Comparison of ENCODE assay signal across 25 cellular contexts in genomic region chr5:6448141-6448491, GRCh38. TPM values are rescaled to one million over a fixed set of nuclear protein-coding genes. Genes with fewer than 3 reads are reported as not detected.
DNase-seq lines count a peak whose midpoint lies in the region; ATAC-seq, FAIRE-seq and TF ChIP-seq lines count a peak whose summit lies in the region.
"Had no signal": no experiment of that assay in that cellular context is flagged by ENCODE, and none has a peak within 500 bp of the region (broad histone marks: within the 10 kb centered on the region; RNA-seq: fewer than 3 reads in every experiment).

No MANE protein-coding gene starts in this region.

- FAIRE-seq in K562 (lab: Jason Lieb, UNC) = no peak
- FAIRE-seq: GM18507 had no signal

- no peaks in the 10 kb centered on the region for H3K79me2 ChIP-seq in K562 (ENCODE audit: control insufficient read depth, insufficient read depth, low read length)

- no peak overlapping the region for H3K9ac ChIP-seq in K562 (ENCODE audit: insufficient read depth in 1 of 2, low read depth in 2 of 2, low read length in 2 of 2)
- H3K9ac ChIP-seq: SK-N-SH had no signal

- H2AFZ ChIP-seq in K562 (ENCODE audit: low read depth, low read length) = no peak overlapping the region

- intact Hi-C loops in cardiac septum (cut with DNase I) (loop anchor here (5.0 kb wide), 3 partner anchors 71 to 156 kb away; partner anchors contain the start of gene MED10), left cardiac atrium (cut with DNase I) (no loop called here), K562 (cut with micrococcal nuclease) (no loop called here), vagina (cut with DNase I) (no loop called here)

- H3K27me3 ChIP-seq in K562 (ENCODE audit: control insufficient read depth in 2 of 2, insufficient read depth in 2 of 2, low read length in 2 of 2) (peaks cover 18 to 42% of the 10 kb centered on the region in 2 experiments), vagina (no peaks in the 10 kb centered on the region)

- ATAC-seq in left cardiac atrium (no peak), K562 (no peak)
- ATAC-seq: activated CD8-positive, alpha-beta memory T cell treated with anti-CD3 and anti-CD28 coated beads, Interleukin-2, amount 10 ng/mL, durations not matched to agents 7 days and 5 days; activated naive CD8-positive, alpha-beta T cell treated with anti-CD3 and anti-CD28 coated beads, Interleukin-2, amount 50 U/mL, for 24 hours; CD8-positive, alpha-beta T cell; stimulated activated effector memory CD8-positive, alpha-beta T cell treated with anti-CD3 and anti-CD28 coated beads, Interleukin-12 subunit alpha, Interleukin-12 subunit beta, amount 100 ng/mL, for 72 hours had no signal

- no peak overlapping the region for H3K4me2 ChIP-seq in K562 (ENCODE audit: insufficient read depth, low read length)
- H3K4me2 ChIP-seq: SK-N-SH had no signal

- H3K9me3 ChIP-seq in K562 (replicated peaks; ENCODE audit: control insufficient read depth, insufficient read depth, low read depth, low read length) (peaks cover 7% of the 10 kb centered on the region; the same call in 1 of the 2 replicates), vagina (no peaks in the 10 kb centered on the region)
- H3K9me3 ChIP-seq: esophagus squamous epithelium, HAP-1, neutrophil, SK-N-SH had no signal

- TF ChIP-seq CTCF in K562 (IDR thresholded peaks at IDR 0.05 in 2 of 3, conservative IDR thresholded peaks at IDR 0.05 in 1 of 3; ENCODE audit: insufficient read depth in 2 of 3, low read depth in 1 of 3, low read length in 3 of 3) (no peak), vagina (IDR thresholded peaks at IDR 0.05) (no peak)

- POLR2A ChIA-PET in K562 (lab: Yijun Ruan, JAX) = no interaction called here

- DNase-seq in cardiac septum (ENCODE audit: low spot score) (peak; percentile 9), left cardiac atrium (no peak), K562 (ENCODE audit: extremely low read depth in 1 of 4, low spot score in 3 of 4) (no peak), mesenteric fat pad (ENCODE audit: low spot score) (peak; percentile 18), vagina (ENCODE audit: extremely low spot score in 2 of 2) (peak in 1 of 2 donors; percentile 64)
- no peak for DNase-seq in activated naive CD4-positive, alpha-beta T cell treated with anti-CD3 and anti-CD28 coated beads, Interleukin-2, amount 50 U/mL, for 16 hours
- no peak for DNase-seq in stimulated activated CD4-positive, alpha-beta T cell treated with anti-CD3 and anti-CD28 coated beads, Interleukin-2, amount 100 ng/mL, for 48 hours
- no peak for DNase-seq in stimulated activated CD4-positive, alpha-beta T cell treated with anti-CD3 and anti-CD28 coated beads, Interleukin-4, amount 100 ng/mL, for 24 hours
- DNase-seq: activated CD4-positive, alpha-beta T cell treated with anti-CD3 and anti-CD28 coated beads, Interleukin-2, amount 50 U/mL, for 4 hours; activated CD8-positive, alpha-beta memory T cell treated with anti-CD3 and anti-CD28 coated beads, Interleukin-2, amount 10 ng/mL, durations not matched to agents 7 days and 5 days; activated gamma-delta T cell treated with Interleukin-2 at 50 U/mL for 16 hours; CD8-positive, alpha-beta T cell; cerebellar nuclear complex; esophagus squamous epithelium; immature natural killer cell; NCI-H524 treated with DMSO at 0.1 percent for 48 hours; OCI-M1 had no signal

- peaks cover 0 to 5% of the 10 kb centered on the region in 2 experiments; a peak in 1 of 5 replicates for H3K4me1 ChIP-seq in K562 (replicated peaks in 1 of 2; ENCODE audit: control insufficient read depth in 2 of 2, insufficient read depth in 2 of 2, low read length in 2 of 2)
- peaks cover 18% of the 10 kb centered on the region for H3K4me1 ChIP-seq in vagina
- H3K4me1 ChIP-seq: HAP-1 had no signal

- TF ChIP-seq RAD21 in K562 (CRISPR knock-in tag; conservative IDR thresholded peaks at IDR 0.05 in 1 of 2, IDR thresholded peaks at IDR 0.05 in 1 of 2) = no peak

- H3K27ac ChIP-seq in K562 (ENCODE audit: extremely low read depth, low read depth, low read length) (no peak overlapping the region), vagina (no peak overlapping the region)
- H3K27ac ChIP-seq: 22Rv1, esophagus squamous epithelium, neutrophil had no signal

- no peaks in the 10 kb centered on the region for H4K20me1 ChIP-seq in K562 (replicated peaks; ENCODE audit: control insufficient read depth, insufficient read depth, low read length)

- H3K4me3 ChIP-seq in K562 (no peak overlapping the region), vagina (peak overlapping the region; percentile 43 to 57)

- TF ChIP-seq POLR2A in K562 (conservative IDR thresholded peaks at IDR 0.05) (no peak), vagina (IDR thresholded peaks at IDR 0.05) (no peak)

- no peaks in the 10 kb centered on the region for H3K9me1 ChIP-seq in K562 (ENCODE audit: control insufficient read depth, insufficient read depth, low read length)

- 27% methylated on average over 3 of the region's 3 CpGs for WGBS in K562 (ENCODE audit: insufficient coverage, low coverage, missing lambda C conversion rate)

- no TSS peak for BruUV-seq in K562 (replicated peaks; lab: Mats Ljungman, UMichigan)

- H3K36me3 ChIP-seq in K562 (ENCODE audit: control insufficient read depth, insufficient read depth, low read length) (no peaks in the 10 kb centered on the region), vagina (no peaks in the 10 kb centered on the region)
- H3K36me3 ChIP-seq: esophagus squamous epithelium, HAP-1, neutrophil had no signal

- CTCF ChIA-PET in K562 (lab: Yijun Ruan, JAX; ENCODE audit: low intra/inter-chr PET ratio) = no interaction called here

- no peak for TF ChIP-seq EP300 in K562 (IDR thresholded peaks at IDR 0.05; ENCODE audit: low read length)

- in situ Hi-C loops in K562 (cut with MboI) = no loop called here

TF ChIP-seq in K562, 482 proteins besides CTCF, POLR2A, EP300 and RAD21 (continues in another document):
- TF ChIP-seq MLX (CRISPR knock-in tag; conservative IDR thresholded peaks at IDR 0.05) = no peak
- TF ChIP-seq CXXC5 (CRISPR knock-in tag; IDR thresholded peaks at IDR 0.05) = no peak
- TF ChIP-seq ZFP36 (IDR thresholded peaks at IDR 0.05; ENCODE audit: low read depth, low read length, partially characterized antibody) = no peak
- TF ChIP-seq HBP1 (CRISPR knock-in tag; IDR thresholded peaks at IDR 0.05) = peak; percentile 81; the same call in 1 of the 2 replicates
- TF ChIP-seq NR2F6 (CRISPR knock-in tag; IDR thresholded peaks at IDR 0.05) = no peak
- peak; percentile 85 for TF ChIP-seq THRB (CRISPR knock-in tag; conservative IDR thresholded peaks at IDR 0.05)
- no peak for TF ChIP-seq EWSR1 (IDR thresholded peaks at IDR 0.05; ENCODE audit: borderline replicate concordance, low read depth, partially characterized antibody)
- TF ChIP-seq TAF1 (IDR thresholded peaks at IDR 0.05; ENCODE audit: control insufficient read depth, extremely low read depth, insufficient read depth, low read length, severe bottlenecking) = no peak

RNA-seq across cellular contexts. Expression of gene UBE2QL1, which starts 0.5 kb away (rescaled TPM):
- total RNA-seq in cardiac septum (13.1 TPM), left cardiac atrium (1 to 10 TPM; 5.6 to 7.8 TPM), K562 (2014; rRNA removed) (not detected in 2 replicates), K562 (2014; rRNA removed; fragmentation: Illumina TruSeq; extraction: Trizol) (not detected in 2 replicates), K562 (2015; rRNA removed; fragmentation: Illumina TruSeq; extraction: Trizol) (not detected in 2 replicates), K562 (2021) (not detected in 2 replicates), mesenteric fat pad (0.61 TPM), vagina (2.5 TPM)
- not detected in 2 replicates for total RNA-seq in K562 (2011; cell fraction: chromatin; rRNA removed; ENCODE audit: low replicate concordance)
- total RNA-seq in K562 (2011; cell fraction: nucleolus; rRNA removed) = 0.13 TPM in 1 of 2 replicates, not detected in the other
- 0.15 TPM in 1 of 2 replicates, not detected in the other for total RNA-seq in K562 (2011; cell fraction: nucleoplasm; rRNA removed)
- polyA plus RNA-seq in K562 (2011; rRNA removed) (not detected in 2 replicates), K562 (2014; fragmentation: Illumina TruSeq; extraction: Trizol) (not detected in 2 replicates), K562 (2014; fragmentation: Nextera tagmentation; extraction: Ambion mirVana) (not detected), K562 (2014; rRNA removed) (not detected in 2 replicates)
- polyA plus RNA-seq in K562 (2011; cell fraction: cytosol; rRNA removed) = not detected in 2 replicates
- polyA plus RNA-seq in K562 (2011; cell fraction: nucleus; rRNA removed) = 0.03 TPM in 1 of 2 replicates, not detected in the other
- 0.01 TPM in 1 of 2 replicates, not detected in the other for polyA plus RNA-seq in K562 (2012)
- polyA minus RNA-seq in K562 (2011; rRNA and poly(A)+ RNA removed) = not detected in 2 replicates
- not detected in 2 replicates for polyA minus RNA-seq in K562 (2011; cell fraction: cytosol; rRNA and poly(A)+ RNA removed)
- not detected in 2 replicates for polyA minus RNA-seq in K562 (2011; cell fraction: nucleus; rRNA and poly(A)+ RNA removed)
- total RNA-seq: LHCN-M2 had no signal
- polyA plus RNA-seq: immature natural killer cell had no signal

Comparison
In these comparisons a context has a peak if more than half of its experiments do, and no peak if none do; other contexts are left out.
1. DNase-seq: peak in cardiac septum (single experiment) and mesenteric fat pad (single experiment); none in left cardiac atrium (single experiment), K562 (0 of 4), activated naive CD4-positive, alpha-beta T cell treated with anti-CD3 and anti-CD28 coated beads, Interleukin-2, amount 50 U/mL, for 16 hours (single experiment), stimulated activated CD4-positive, alpha-beta T cell treated with anti-CD3 and anti-CD28 coated beads, Interleukin-2, amount 100 ng/mL, for 48 hours (0 of 2) and stimulated activated CD4-positive, alpha-beta T cell treated with anti-CD3 and anti-CD28 coated beads, Interleukin-4, amount 100 ng/mL, for 24 hours (single experiment).